ENCODE assay signal across 13 cellular contexts in the genomic region with DNA sequence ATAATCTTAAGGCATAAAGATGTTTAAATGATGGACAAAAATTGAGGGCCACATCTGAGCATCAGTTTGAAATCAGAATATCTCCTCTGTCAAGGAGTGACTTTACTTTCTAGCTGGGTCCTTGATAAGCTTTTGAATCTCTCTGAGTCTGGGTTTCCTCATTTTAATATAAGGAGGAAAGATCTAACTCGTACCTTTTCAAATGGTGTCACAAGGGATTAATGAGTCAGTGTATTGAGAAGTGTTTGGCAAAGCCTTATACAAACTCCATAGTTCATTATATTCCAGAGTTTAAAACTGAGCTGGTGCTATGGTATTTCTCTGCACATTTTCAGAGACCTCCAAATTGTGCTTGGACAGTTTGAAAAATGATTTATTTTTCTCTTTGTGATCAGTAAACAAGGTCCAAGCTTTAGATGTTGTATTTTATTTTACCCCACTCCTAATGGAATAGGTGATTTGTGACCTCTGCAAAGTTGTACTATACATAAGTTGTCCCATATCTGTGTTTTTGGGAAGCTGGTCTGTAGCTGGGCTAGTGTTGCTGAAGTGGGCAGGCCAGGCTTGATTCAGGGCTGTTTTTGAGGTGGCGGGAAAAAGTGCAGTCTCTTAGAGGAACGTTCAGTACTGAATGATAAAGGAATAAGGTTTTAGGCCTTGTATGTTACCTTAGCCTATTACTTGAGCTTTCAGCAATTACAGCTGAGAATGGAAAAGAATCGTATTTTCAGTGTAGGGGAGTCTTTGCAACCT. TPM values are rescaled to one million over a fixed set of nuclear protein-coding genes. Genes with fewer than 3 reads are reported as not detected.
DNase-seq lines count a peak whose midpoint lies in the region; ATAC-seq, FAIRE-seq and TF ChIP-seq lines count a peak whose summit lies in the region.
"Had no signal": no experiment of that assay in that cellular context is flagged by ENCODE, and none has a peak within 500 bp of the region (broad histone marks: within the 10 kb centered on the region; RNA-seq: fewer than 3 reads in every experiment).

No MANE protein-coding gene starts in this region.

- H3K4me3 Mint-ChIP-seq in CD14-positive monocyte (no peak overlapping the region), neural progenitor cell (no peak overlapping the region)
- H3K4me3 Mint-ChIP-seq: stimulated activated naive B cell treated with anti-CD40 and anti-IgM and Interleukin-4, amounts not matched to agents 10 μg/mL and 1 μg/mL and 100 μg/mL, for 72 hours had no signal

- dilution Hi-C loops in endothelial cell of umbilical vein (cut with MboI; ENCODE audit: extremely low pct_ligation_motif_present, low sequenced_read_pairs) = no loop called here

- H3K27ac ChIP-seq in endothelial cell of umbilical vein (ENCODE audit: insufficient read depth, low read depth, low read length) = peak overlapping the region; percentile 15
- no peak overlapping the region for H3K27ac ChIP-seq in neural progenitor cell
- H3K27ac ChIP-seq in tibial artery = peak overlapping the region in 1 of 2 donors; percentile 97
- H3K27ac ChIP-seq in SJCRH30 = no peak overlapping the region

- H3K36me3 ChIP-seq in Loucy (ENCODE audit: insufficient read depth, low read length) (no peaks in the 10 kb centered on the region), endothelial cell of umbilical vein (ENCODE audit: control insufficient read depth in 2 of 2, extremely low read depth in 1 of 2, insufficient read depth in 2 of 2, low read length in 2 of 2) (peaks cover 0 to 6% of the 10 kb centered on the region in 2 experiments), neural progenitor cell (no peaks in the 10 kb centered on the region), tibial artery (peaks cover 0 to 2% (median 0%) of the 10 kb centered on the region in 3 donors), SJCRH30 (peaks cover 51% of the 10 kb centered on the region)

- H3K4me1 ChIP-seq in Loucy (ENCODE audit: insufficient read depth, low read length, poor library complexity, severe bottlenecking) (peaks cover 31% of the 10 kb centered on the region), endothelial cell of umbilical vein (ENCODE audit: control insufficient read depth, extremely low read depth, insufficient read depth, low read length) (peaks cover 39% of the 10 kb centered on the region), neural progenitor cell (peaks cover 19% of the 10 kb centered on the region), tibial artery (peaks cover 0 to 66% (median 22%) of the 10 kb centered on the region in 4 donors), SJCRH30 (peaks cover 7% of the 10 kb centered on the region; the same call in 1 of the 2 replicates)

- ATAC-seq in GM21447 (IDR thresholded peaks at IDR 0.05; ENCODE audit: unreplicated experiment) (no peak), GM21390 (IDR thresholded peaks at IDR 0.05; ENCODE audit: unreplicated experiment) (no peak)
- ATAC-seq: stimulated activated naive B cell treated with anti-CD40 and anti-IgM and Interleukin-4, amounts not matched to agents 10 μg/mL and 1 μg/mL and 100 μg/mL, for 72 hours had no signal

- no peak for TF ChIP-seq CTCF in CD14-positive monocyte (IDR thresholded peaks at IDR 0.05)
- TF ChIP-seq CTCF in Loucy (conservative IDR thresholded peaks at IDR 0.05; ENCODE audit: low read length) = no peak
- TF ChIP-seq CTCF in endothelial cell of umbilical vein (IDR thresholded peaks at IDR 0.05; ENCODE audit: extremely low read depth in 1 of 2, insufficient read depth in 1 of 2, low read depth in 1 of 2, low read length in 2 of 2) = no peak
- no peak for TF ChIP-seq CTCF in neural progenitor cell (IDR thresholded peaks at IDR 0.05)
- TF ChIP-seq CTCF in tibial artery (IDR thresholded peaks at IDR 0.05) = no peak

- H3K9ac ChIP-seq in Loucy (ENCODE audit: low read depth, low read length, poor library complexity, severe bottlenecking) (no peak overlapping the region), endothelial cell of umbilical vein (replicated peaks; ENCODE audit: extremely low read depth, insufficient read depth, low read length) (no peak overlapping the region), neural progenitor cell (no peak overlapping the region)

- H3K4me3 ChIP-seq in Loucy (ENCODE audit: low read length, poor library complexity, severe bottlenecking) (no peak overlapping the region), endothelial cell of umbilical vein (replicated peaks in 1 of 3; ENCODE audit: insufficient read depth in 1 of 3, low read depth in 1 of 3, low read length in 3 of 3) (peak overlapping the region in 1 of 3 experiments; percentile 11), neural progenitor cell (no peak overlapping the region), tibial artery (no peak overlapping the region), SJCRH30 (no peak overlapping the region)

- FAIRE-seq in endothelial cell of umbilical vein (lab: Jason Lieb, UNC) = no peak

- H2AFZ ChIP-seq in Loucy (ENCODE audit: low read length) (no peak overlapping the region), endothelial cell of umbilical vein (ENCODE audit: low read depth, low read length) (no peak overlapping the region), neural progenitor cell (replicated peaks) (no peak overlapping the region)

- no peak for TF ChIP-seq POLR2A in endothelial cell of umbilical vein (IDR thresholded peaks at IDR 0.05; ENCODE audit: low read depth, low read length)

- POLR2A ChIA-PET in endothelial cell of umbilical vein (lab: Charles Lee) = interaction anchor here (0.5 to 1.1 kb wide), 3 partner anchors 94 to 260 kb away, joined by 3 to 5 read pairs (median 4); no protein-coding TSS in a partner anchor

- H3F3A ChIP-seq in Loucy (ENCODE audit: low read depth) (no peaks in the 10 kb centered on the region), neural progenitor cell (ENCODE audit: low read depth) (no peaks in the 10 kb centered on the region)

- CTCF ChIA-PET in endothelial cell of umbilical vein (lab: Charles Lee) = interaction anchor here (0.9 to 2.1 kb wide), 5 partner anchors 9 to 297 kb away, joined by 3 to 5 read pairs (median 4); no protein-coding TSS in a partner anchor

- H3K9me2 ChIP-seq in Loucy (replicated peaks; ENCODE audit: low read depth, low read length) = no peaks in the 10 kb centered on the region

- peak overlapping the region; percentile 5 for H3K4me2 ChIP-seq in Loucy (ENCODE audit: low read depth, low read length, poor library complexity, severe bottlenecking)
- H3K4me2 ChIP-seq in endothelial cell of umbilical vein (ENCODE audit: insufficient read depth, low read length) = peak overlapping the region; percentile 98
- peak overlapping the region; percentile 52 for H3K4me2 ChIP-seq in neural progenitor cell

- peaks cover 56% of the 10 kb centered on the region for H3K4me1 Mint-ChIP-seq in CD14-positive monocyte
- peaks cover 45% of the 10 kb centered on the region for H3K4me1 Mint-ChIP-seq in neural progenitor cell

- H3K27me3 Mint-ChIP-seq in CD14-positive monocyte (ENCODE audit: low read depth in 3 of 3) = no peaks in the 10 kb centered on the region
- H3K27me3 Mint-ChIP-seq in neural progenitor cell (ENCODE audit: insufficient read depth, low read depth) = no peaks in the 10 kb centered on the region

- H3K9me3 ChIP-seq in Loucy (ENCODE audit: insufficient read depth, low read depth, low read length) (no peaks in the 10 kb centered on the region), endothelial cell of umbilical vein (replicated peaks; ENCODE audit: control insufficient read depth, insufficient read depth, low read length) (no peaks in the 10 kb centered on the region), neural progenitor cell (ENCODE audit: low read depth) (no peaks in the 10 kb centered on the region), tibial artery (no peaks in the 10 kb centered on the region), SJCRH30 (replicated peaks) (no peaks in the 10 kb centered on the region; the same call in 1 of the 2 replicates)
- H3K9me3 ChIP-seq: ascending aorta had no signal

- H3K9me3 Mint-ChIP-seq in CD14-positive monocyte = no peaks in the 10 kb centered on the region
- no peaks in the 10 kb centered on the region for H3K9me3 Mint-ChIP-seq in neural progenitor cell

- H3K79me2 ChIP-seq in Loucy (ENCODE audit: insufficient read depth, low read length) (peaks cover 65% of the 10 kb centered on the region), endothelial cell of umbilical vein (ENCODE audit: control insufficient read depth, insufficient read depth, low read length) (peaks cover 100% of the 10 kb centered on the region), neural progenitor cell (ENCODE audit: low read depth) (peaks cover 100% of the 10 kb centered on the region)

- no peaks in the 10 kb centered on the region for H3K9me1 ChIP-seq in endothelial cell of umbilical vein (replicated peaks; ENCODE audit: control insufficient read depth, extremely low read depth, insufficient read depth, low read length)

- peaks cover 27% of the 10 kb centered on the region for H4K20me1 ChIP-seq in Loucy (ENCODE audit: insufficient read depth, low read length, poor library complexity, severe bottlenecking)
- peaks cover 12% of the 10 kb centered on the region for H4K20me1 ChIP-seq in endothelial cell of umbilical vein (replicated peaks; ENCODE audit: control insufficient read depth, extremely low read depth, insufficient read depth, low read length)
- H4K20me1 ChIP-seq in neural progenitor cell (ENCODE audit: low read depth) = peaks cover 57% of the 10 kb centered on the region

- intact Hi-C loops in CD14-positive monocyte (cut with micrococcal nuclease) = loop anchor here in 1 of 2 donors (5.0 kb wide), 1 partner anchor 62 kb away; no protein-coding TSS in a partner anchor
- intact Hi-C loops in endothelial cell of umbilical vein (cut with micrococcal nuclease) = loop anchor here (5.0 to 10.0 kb wide), 3 partner anchors 270 to 838 kb away; no protein-coding TSS in a partner anchor
- intact Hi-C loops in tibial artery (cut with DNase I; ENCODE audit: low total_unique reads) = loop anchor here (5.0 kb wide), 1 partner anchor 287 kb away; no protein-coding TSS in a partner anchor

- BruUV-seq in endothelial cell of umbilical vein (replicated peaks; lab: Mats Ljungman, UMichigan) = no TSS peak

- peak overlapping the region in 4 of 7 donors; percentile 0 to 74 (median 29) for H3K27ac Mint-ChIP-seq in CD14-positive monocyte
- no peak overlapping the region for H3K27ac Mint-ChIP-seq in neural progenitor cell
- H3K27ac Mint-ChIP-seq: stimulated activated naive B cell treated with anti-CD40 and anti-IgM and Interleukin-4, amounts not matched to agents 10 μg/mL and 1 μg/mL and 100 μg/mL, for 72 hours had no signal

- no peak for DNase-seq in CD14-positive monocyte (ENCODE audit: low spot score)
- DNase-seq in endothelial cell of umbilical vein (ENCODE audit: low read depth, low spot score) = no peak
- no peak for DNase-seq in neural progenitor cell (ENCODE audit: low spot score)
- no peak for DNase-seq in tibial artery
- DNase-seq in SJCRH30 = no peak
- DNase-seq: activated CD4-positive, CD25-positive, alpha-beta regulatory T cell treated with anti-CD3 and anti-CD28 coated beads, Interleukin-2, amount 50 U/mL, for 72 hours; stimulated activated CD4-positive, alpha-beta T cell treated with anti-CD3 and anti-CD28 coated beads, Interleukin-4, amount 100 ng/mL, for 1 hour; stimulated activated naive B cell treated with anti-CD40 and anti-IgM and Interleukin-4, amounts not matched to agents 10 μg/mL and 1 μg/mL and 100 μg/mL, for 72 hours; SW 1271 had no signal

- H3K36me3 Mint-ChIP-seq in CD14-positive monocyte (peaks cover 12 to 30% of the 10 kb centered on the region in 2 donors), neural progenitor cell (peaks cover 35% of the 10 kb centered on the region)

- H3K27me3 ChIP-seq in Loucy (ENCODE audit: insufficient read depth, low read length, poor library complexity, severe bottlenecking) (no peaks in the 10 kb centered on the region), endothelial cell of umbilical vein (ENCODE audit: control insufficient read depth in 2 of 2, insufficient read depth in 2 of 2, low read length in 2 of 2) (no peaks in the 10 kb centered on the region), neural progenitor cell (no peaks in the 10 kb centered on the region), tibial artery (no peaks in the 10 kb centered on the region), SJCRH30 (no peaks in the 10 kb centered on the region)
- H3K27me3 ChIP-seq: ascending aorta had no signal

RNA-seq across cellular contexts. Expression of gene FNDC3B, which starts 5.6 kb away (rescaled TPM):
- polyA plus RNA-seq in CD14-positive monocyte = 10 to 100 TPM; 25.7 to 36.1 TPM
- total RNA-seq in endothelial cell of umbilical vein = 295 and 302 TPM in 2 replicates
- 73.3 and 91.6 TPM in 2 replicates for polyA plus RNA-seq in endothelial cell of umbilical vein
- 33.7 and 41.2 TPM in 2 replicates for polyA plus RNA-seq in endothelial cell of umbilical vein (2011; cell fraction: cytosol; rRNA removed)
- polyA plus RNA-seq in endothelial cell of umbilical vein (2011; cell fraction: nucleus; rRNA removed) = 145 and 149 TPM in 2 replicates
- polyA plus RNA-seq in endothelial cell of umbilical vein (2012) = 102 and 121 TPM in 2 replicates
- 528 and 540 TPM in 2 replicates for polyA minus RNA-seq in endothelial cell of umbilical vein
- 13.1 TPM for polyA minus RNA-seq in endothelial cell of umbilical vein (2011; cell fraction: cytosol; rRNA and poly(A)+ RNA removed)
- polyA minus RNA-seq in endothelial cell of umbilical vein (2011; cell fraction: nucleus; rRNA and poly(A)+ RNA removed) = 861 and 1,327 TPM in 2 replicates
- total RNA-seq in neural progenitor cell (ENCODE audit: low replicate concordance) = 29.5 and 33.9 TPM in 2 replicates
- total RNA-seq in SJCRH30 (2014; rRNA removed; shearing (Covaris generic)) = 57.2 and 62.3 TPM in 2 replicates

Comparison
In these comparisons a context has a peak if more than half of its experiments do, and no peak if none do; other contexts are left out.
1. H3K4me2 ChIP-seq: peak in every context shown above with its lines; median percentile 98 in endothelial cell of umbilical vein; 52 in neural progenitor cell; 5 in Loucy.